1 cellular context compared by ENCODE assay signal in genomic region chr2:168596881-168597280, GRCh38.
TF ChIP-seq lines count a peak whose summit lies in the region.

No MANE protein-coding gene starts in this region.

TF ChIP-seq in HCT116, 20 proteins besides CTCF, POLR2A, EP300 and RAD21:
- TF ChIP-seq JUND (IDR thresholded peaks at IDR 0.05): peak; percentile 58; the same call in 1 of the 2 replicates
- peak; percentile 85 for TF ChIP-seq FOSL1 (IDR thresholded peaks at IDR 0.05; ENCODE audit: low read depth)
- TF ChIP-seq EZH2phosphoT487 (IDR thresholded peaks at IDR 0.05; ENCODE audit: borderline replicate concordance): no peak
- TF ChIP-seq MAX (IDR thresholded peaks at IDR 0.05): peak; percentile 41; the same call in 1 of the 2 replicates
- no peak for TF ChIP-seq CEBPB (IDR thresholded peaks at IDR 0.05; ENCODE audit: low read depth)
- no peak for TF ChIP-seq ZNF274 (IDR thresholded peaks at IDR 0.05; ENCODE audit: low read depth, low read length)
- 0 out of 2 replicates have a peak, but pooled peaks have one; percentile 13 for TF ChIP-seq SRF (IDR thresholded peaks at IDR 0.05; ENCODE audit: low read depth)
- TF ChIP-seq SP1 (IDR thresholded peaks at IDR 0.05; ENCODE audit: low read depth): peak; percentile 39
- peak; percentile 57; the same call in 1 of the 2 replicates for TF ChIP-seq CBX3 (IDR thresholded peaks at IDR 0.05; ENCODE audit: low read depth)
